Comparison of ENCODE assay signal across 8 cellular contexts in the genomic region with DNA sequence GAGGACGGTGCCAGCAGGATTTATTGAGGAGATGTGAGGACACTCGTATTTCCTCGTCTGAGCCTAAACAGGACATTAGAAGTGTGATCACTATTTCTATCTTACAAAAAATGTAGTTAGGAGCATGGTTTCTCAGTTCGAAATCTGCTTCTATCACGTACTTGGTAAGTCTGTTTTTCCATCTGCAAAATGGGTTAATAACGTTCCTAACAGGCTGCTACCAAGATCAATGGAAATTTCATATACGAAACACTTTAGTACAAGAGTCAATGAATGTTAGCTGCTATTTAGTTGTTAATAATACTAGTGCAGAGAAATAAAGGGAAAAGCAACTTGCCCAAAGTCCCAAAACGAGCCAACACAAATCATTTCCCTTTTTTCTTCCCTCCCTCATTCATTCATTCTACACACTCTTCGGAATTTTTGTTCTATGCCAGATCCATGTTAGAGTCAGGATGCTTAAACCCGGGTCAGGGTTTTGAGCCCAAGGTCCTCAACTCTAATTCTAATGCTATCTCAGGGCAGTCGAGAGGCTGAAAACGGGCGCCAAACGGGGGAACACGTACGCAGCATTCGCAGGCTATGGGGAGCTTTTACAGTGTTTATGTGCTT. TPM values are rescaled to one million over a fixed set of nuclear protein-coding genes. Genes with fewer than 3 reads are reported as not detected.
DNase-seq lines count a peak whose midpoint lies in the region; ATAC-seq and TF ChIP-seq lines count a peak whose summit lies in the region.

No MANE protein-coding gene starts in this region.

- H3K4me3 ChIP-seq in GM06990 (replicated peaks; ENCODE audit: low read depth, low read length): peak overlapping the region; percentile 83
- peak overlapping the region; percentile 72 for H3K4me3 ChIP-seq in PC-9
- peak overlapping the region; percentile 94 for H3K4me3 ChIP-seq in fibroblast of pulmonary artery (replicated peaks; ENCODE audit: low read depth, low read length)
- peak overlapping the region; percentile 88 for H3K4me3 ChIP-seq in rectal smooth muscle tissue (ENCODE audit: low read length)

- CTCF ChIA-PET in PC-9 (lab: Charles Lee): interaction anchor here (0.5 kb wide), 1 partner anchor 574 kb away, joined by 6 read pairs; no protein-coding TSS in a partner anchor

- H2AFZ ChIP-seq in PC-9: peak overlapping the region; percentile 81

- peaks cover 61% of the 10 kb centered on the region for H3K79me2 ChIP-seq in PC-9 (ENCODE audit: low read depth)

- H3K9me3 ChIP-seq in PC-9 (ENCODE audit: insufficient read depth, low read depth): no peaks in the 10 kb centered on the region

- H3K27me3 ChIP-seq in GM06990 (replicated peaks; ENCODE audit: control insufficient read depth, insufficient read depth, low read length) (no peaks in the 10 kb centered on the region), PC-9 (ENCODE audit: insufficient read depth, low read depth) (no peaks in the 10 kb centered on the region), rectal smooth muscle tissue (ENCODE audit: control insufficient read depth, insufficient read depth, low read length) (no peaks in the 10 kb centered on the region)

- H3K27ac ChIP-seq in PC-9 (0 out of 2 replicates have a peak overlapping the region, but pooled peaks have one; percentile 24), rectal smooth muscle tissue (ENCODE audit: low read depth, low read length) (peak overlapping the region; percentile 77)

- POLR2A ChIA-PET in PC-9 (lab: Charles Lee; ENCODE audit: unreplicated experiment): no interaction called here

- BruUV-seq in PC-9 (replicated peaks; lab: Mats Ljungman, UMichigan): TSS peak; percentile 64

- H3K4me1 ChIP-seq in PC-9 (replicated peaks; ENCODE audit: insufficient read depth) (peaks cover 9% of the 10 kb centered on the region; the same call in 1 of the 2 replicates), rectal smooth muscle tissue (ENCODE audit: control insufficient read depth, insufficient read depth, low read length) (peaks cover 9% of the 10 kb centered on the region)

- no peaks in the 10 kb centered on the region for H4K20me1 ChIP-seq in PC-9 (ENCODE audit: insufficient read depth)

- peak overlapping the region; percentile 88 for H3K9ac ChIP-seq in rectal smooth muscle tissue (ENCODE audit: low read length)

- peak overlapping the region; percentile 92 for H3K4me2 ChIP-seq in PC-9

- intact Hi-C loops in PC-9 (cut with micrococcal nuclease; ENCODE audit: unreplicated experiment): loop anchor here (2.0 to 10.0 kb wide), 2 partner anchors 129 to 253 kb away; no protein-coding TSS in a partner anchor

- H3K36me3 ChIP-seq in GM06990 (ENCODE audit: control insufficient read depth, insufficient read depth, low read length): peaks cover 9% of the 10 kb centered on the region
- H3K36me3 ChIP-seq in PC-9 (ENCODE audit: low read depth): 0 out of 2 replicates have a peak, but pooled peaks cover 4% of the 10 kb centered on the region
- H3K36me3 ChIP-seq in rectal smooth muscle tissue (ENCODE audit: control insufficient read depth, insufficient read depth, low read length): peaks cover 13% of the 10 kb centered on the region

- no peaks in the 10 kb centered on the region for H3F3A ChIP-seq in PC-9 (ENCODE audit: insufficient read depth, low read depth)

- DNase-seq in GM06990 (ENCODE audit: extremely low read depth, insufficient read length) (no peak), PC-9 (no peak), fibroblast of pulmonary artery (ENCODE audit: low read depth) (no peak), NCI-H748 (lab: John Stamatoyannopoulos, UW; ENCODE audit: unreplicated experiment) (no peak)
- no peak for DNase-seq in central memory CD4-positive, alpha-beta T cell

- ATAC-seq in GM19452 (IDR thresholded peaks at IDR 0.05; ENCODE audit: unreplicated experiment): no peak
- ATAC-seq in HG03175 (IDR thresholded peaks at IDR 0.05; ENCODE audit: unreplicated experiment): no peak

- H3K9me2 ChIP-seq in PC-9 (ENCODE audit: insufficient read depth): no peaks in the 10 kb centered on the region

- no peak for TF ChIP-seq CTCF in GM06990 (IDR thresholded peaks at IDR 0.05; ENCODE audit: insufficient read depth, low read length, poor library complexity, severe bottlenecking)
- TF ChIP-seq CTCF in PC-9 (conservative IDR thresholded peaks at IDR 0.05): no peak
- no peak for TF ChIP-seq CTCF in fibroblast of pulmonary artery (IDR thresholded peaks at IDR 0.05; ENCODE audit: low read length, missing control alignments)

RNA-seq across cellular contexts. Expression of gene SNRNP40, which starts 0.6 kb away (rescaled TPM):
- total RNA-seq in PC-9 (2021): 56.0 and 59.5 TPM in 2 replicates

RNA-seq across cellular contexts. Expression of gene ZCCHC17, which starts 0.9 kb away (rescaled TPM):
- total RNA-seq in PC-9 (2021): 25.8 and 26.8 TPM in 2 replicates

RNA-seq across cellular contexts. Expression of gene NKAIN1, which starts 56.3 kb away (rescaled TPM):
- 0.96 TPM in 1 of 2 replicates, not detected in the other for total RNA-seq in PC-9 (2021)
